9 cellular contexts compared by ENCODE assay signal in the genomic region with DNA sequence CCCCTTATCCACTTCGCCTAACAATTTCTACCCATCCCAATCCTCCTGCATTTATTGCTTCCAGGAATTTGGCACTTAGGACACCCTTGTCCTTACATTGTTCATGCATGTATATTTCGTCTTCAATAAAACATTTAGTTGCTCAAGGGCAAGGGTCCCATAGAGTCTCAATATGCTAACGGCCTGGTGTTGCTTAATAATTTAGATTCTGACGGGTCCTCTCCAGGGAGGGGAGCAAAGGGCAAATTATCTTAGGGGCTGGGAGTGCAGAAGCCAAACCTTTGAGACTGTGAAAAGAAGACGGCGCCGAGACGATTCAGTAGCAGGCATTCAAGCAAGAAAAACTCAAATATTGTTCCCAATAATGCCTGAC. TPM values are rescaled to one million over a fixed set of nuclear protein-coding genes. Genes with fewer than 3 reads are reported as not detected.
DNase-seq lines count a peak whose midpoint lies in the region; ATAC-seq and TF ChIP-seq lines count a peak whose summit lies in the region.
"Had no signal": no experiment of that assay in that cellular context is flagged by ENCODE, and none has a peak within 500 bp of the region (broad histone marks: within the 10 kb centered on the region; RNA-seq: fewer than 3 reads in every experiment).

No MANE protein-coding gene starts in this region.

- DNase-seq in NCI-H82 (lab: John Stamatoyannopoulos, UW) (no peak), SIG-M5 (lab: John Stamatoyannopoulos, UW) (no peak), sciatic nerve (ENCODE audit: low spot score) (no peak)
- DNase-seq: islet precursor cell had no signal

- H3K4me1 ChIP-seq in ES-I3 (ENCODE audit: insufficient read depth, low read length) (peaks cover 24% of the 10 kb centered on the region), parathyroid adenoma (no peaks in the 10 kb centered on the region)

- peak overlapping the region; percentile 58 for H3K27ac Mint-ChIP-seq in dendritic cell treated with granulocyte-macrophage colony-stimulating factor and Interleukin-4, amounts not matched to agents 40 ng/mL and 50 ng/mL, for 4 days

- intact Hi-C loops in dendritic cell treated with granulocyte-macrophage colony-stimulating factor and Interleukin-4, amounts not matched to agents 40 ng/mL and 50 ng/mL, for 4 days (cut with micrococcal nuclease): no loop called here
- intact Hi-C loops in sciatic nerve (cut with DNase I): no loop called here

- peaks cover 13% of the 10 kb centered on the region for H3K27me3 Mint-ChIP-seq in dendritic cell treated with granulocyte-macrophage colony-stimulating factor and Interleukin-4, amounts not matched to agents 40 ng/mL and 50 ng/mL, for 4 days

- peak overlapping the region; percentile 34; the same call in 1 of the 2 replicates for H3K9ac ChIP-seq in ES-I3 (ENCODE audit: low read depth, low read length)
- no peak overlapping the region for H3K9ac ChIP-seq in parathyroid adenoma

- no peaks in the 10 kb centered on the region for H3K9me3 Mint-ChIP-seq in dendritic cell treated with granulocyte-macrophage colony-stimulating factor and Interleukin-4, amounts not matched to agents 40 ng/mL and 50 ng/mL, for 4 days

- no peak for TF ChIP-seq CTCF in parathyroid adenoma (IDR thresholded peaks at IDR 0.05)

- peak overlapping the region; percentile 82 for H3K4me2 ChIP-seq in parathyroid adenoma (ENCODE audit: low read length)

- H3K36me3 ChIP-seq in ES-I3 (ENCODE audit: insufficient read depth, low read length) (no peaks in the 10 kb centered on the region), parathyroid adenoma (ENCODE audit: control insufficient read depth, insufficient read depth, low read length) (no peaks in the 10 kb centered on the region)

- no peak overlapping the region for H2AFZ ChIP-seq in parathyroid adenoma

- peak overlapping the region; percentile 75 for H3K4me3 ChIP-seq in parathyroid adenoma (ENCODE audit: low read depth, low read length)

- no peaks in the 10 kb centered on the region for H3K27me3 ChIP-seq in parathyroid adenoma (ENCODE audit: control insufficient read depth, insufficient read depth, low read length)

- H3K4me3 Mint-ChIP-seq in dendritic cell treated with granulocyte-macrophage colony-stimulating factor and Interleukin-4, amounts not matched to agents 40 ng/mL and 50 ng/mL, for 4 days: peak overlapping the region; percentile 81

- H3K36me3 Mint-ChIP-seq in dendritic cell treated with granulocyte-macrophage colony-stimulating factor and Interleukin-4, amounts not matched to agents 40 ng/mL and 50 ng/mL, for 4 days (ENCODE audit: low read depth): peaks cover 14% of the 10 kb centered on the region

- H3K4me1 Mint-ChIP-seq in dendritic cell treated with granulocyte-macrophage colony-stimulating factor and Interleukin-4, amounts not matched to agents 40 ng/mL and 50 ng/mL, for 4 days (ENCODE audit: low read depth): peaks cover 20% of the 10 kb centered on the region

- no peaks in the 10 kb centered on the region for H3K9me3 ChIP-seq in ES-I3 (ENCODE audit: control insufficient read depth, insufficient read depth, low read length)
- H3K9me3 ChIP-seq in parathyroid adenoma (ENCODE audit: control insufficient read depth, low read length): no peaks in the 10 kb centered on the region

- no peak overlapping the region for H3K27ac ChIP-seq in parathyroid adenoma

- ATAC-seq in HG03439 (IDR thresholded peaks at IDR 0.05; ENCODE audit: unreplicated experiment): peak; percentile 10
- no peak for ATAC-seq in HG02852 (IDR thresholded peaks at IDR 0.05; ENCODE audit: unreplicated experiment)
- no peak for ATAC-seq in sciatic nerve

- H3K79me2 ChIP-seq in parathyroid adenoma: no peaks in the 10 kb centered on the region

RNA-seq across cellular contexts. Expression of gene CR1L, which starts 0.5 kb away (rescaled TPM):
- 0.45 TPM for total RNA-seq in sciatic nerve
